15 cellular contexts compared by ENCODE assay signal in genomic region chr1:25731148-25731547, GRCh38.
DNase-seq lines count a peak whose midpoint lies in the region; ATAC-seq and TF ChIP-seq lines count a peak whose summit lies in the region.
"Had no signal": no experiment of that assay in that cellular context is flagged by ENCODE, and none has a peak within 500 bp of the region (broad histone marks: within the 10 kb centered on the region; RNA-seq: fewer than 3 reads in every experiment).

No MANE protein-coding gene starts in this region.

- no peak for DNase-seq in CD8-positive, alpha-beta memory T cell
- DNase-seq in SJCRH30 (no peak), neural progenitor cell (ENCODE audit: low spot score) (no peak)
- no peak for DNase-seq in activated naive CD8-positive, alpha-beta T cell treated with anti-CD3 and anti-CD28 coated beads, Interleukin-2, amount 50 U/mL, for 24 hours
- DNase-seq in effector CD4-positive, alpha-beta T cell: no peak
- DNase-seq: BE2C, EL, NCI-H1048, NCI-H146, NCI-H2081 treated with DMSO at 0.1 percent for 48 hours, NCI-H2227 treated with DMSO at 0.1 percent for 48 hours had no signal

- H3K4me1 Mint-ChIP-seq in CD8-positive, alpha-beta memory T cell: peaks cover 23 to 44% (median 26%) of the 10 kb centered on the region in 3 donors
- H3K4me1 Mint-ChIP-seq in activated naive CD8-positive, alpha-beta T cell treated with anti-CD3 and anti-CD28 coated beads, Interleukin-2, amount 50 U/mL, for 24 hours: peaks cover 25% of the 10 kb centered on the region
- H3K4me1 Mint-ChIP-seq in neural progenitor cell: peaks cover 42% of the 10 kb centered on the region

- no peak overlapping the region for H3K4me3 ChIP-seq in CD8-positive, alpha-beta memory T cell (ENCODE audit: low read length)
- H3K4me3 ChIP-seq in SJCRH30: no peak overlapping the region
- no peak overlapping the region for H3K4me3 ChIP-seq in neural progenitor cell
- H3K4me3 ChIP-seq: SJSA1 had no signal

- H3K9ac ChIP-seq in neural progenitor cell: no peak overlapping the region

- no peaks in the 10 kb centered on the region for H3K9me3 ChIP-seq in CD8-positive, alpha-beta memory T cell (ENCODE audit: low read length)
- H3K9me3 ChIP-seq in SJCRH30 (replicated peaks): no peaks in the 10 kb centered on the region
- no peaks in the 10 kb centered on the region for H3K9me3 ChIP-seq in neural progenitor cell (ENCODE audit: low read depth)
- H3K9me3 ChIP-seq: BE2C, SJSA1 had no signal

- H3K27ac ChIP-seq in CD8-positive, alpha-beta memory T cell (ENCODE audit: low read depth, low read length): no peak overlapping the region
- H3K27ac ChIP-seq in SJCRH30: peak overlapping the region; percentile 98
- H3K27ac ChIP-seq in neural progenitor cell: no peak overlapping the region
- H3K27ac ChIP-seq: RWPE1, SJSA1 had no signal

- H3K9me3 Mint-ChIP-seq in CD8-positive, alpha-beta memory T cell: no peaks in the 10 kb centered on the region
- no peaks in the 10 kb centered on the region for H3K9me3 Mint-ChIP-seq in activated naive CD8-positive, alpha-beta T cell treated with anti-CD3 and anti-CD28 coated beads, Interleukin-2, amount 50 U/mL, for 24 hours
- no peaks in the 10 kb centered on the region for H3K9me3 Mint-ChIP-seq in neural progenitor cell

- H3K27me3 Mint-ChIP-seq in CD8-positive, alpha-beta memory T cell: peaks cover 5% of the 10 kb centered on the region in 2 donors
- H3K27me3 Mint-ChIP-seq in activated naive CD8-positive, alpha-beta T cell treated with anti-CD3 and anti-CD28 coated beads, Interleukin-2, amount 50 U/mL, for 24 hours: peaks cover 41% of the 10 kb centered on the region
- H3K27me3 Mint-ChIP-seq in neural progenitor cell (ENCODE audit: insufficient read depth, low read depth): peaks cover 6% of the 10 kb centered on the region

- H3K27ac Mint-ChIP-seq in CD8-positive, alpha-beta memory T cell: peak overlapping the region in 1 of 8 donors; percentile 62
- H3K27ac Mint-ChIP-seq in activated naive CD8-positive, alpha-beta T cell treated with anti-CD3 and anti-CD28 coated beads, Interleukin-2, amount 50 U/mL, for 24 hours: peak overlapping the region; percentile 93
- peak overlapping the region; percentile 27 for H3K27ac Mint-ChIP-seq in neural progenitor cell

- H3K36me3 ChIP-seq in CD8-positive, alpha-beta memory T cell (ENCODE audit: insufficient read depth, low read length): no peaks in the 10 kb centered on the region
- H3K36me3 ChIP-seq in SJCRH30 (no peaks in the 10 kb centered on the region), neural progenitor cell (no peaks in the 10 kb centered on the region)
- H3K36me3 ChIP-seq: BE2C, SJSA1 had no signal

- peaks cover 50% of the 10 kb centered on the region for H3K4me1 ChIP-seq in CD8-positive, alpha-beta memory T cell (ENCODE audit: insufficient read depth, low read length)
- H3K4me1 ChIP-seq in SJCRH30 (peaks cover 88% of the 10 kb centered on the region), neural progenitor cell (peaks cover 16% of the 10 kb centered on the region)
- H3K4me1 ChIP-seq: SJSA1 had no signal

- H3F3A ChIP-seq in neural progenitor cell (ENCODE audit: low read depth): peaks cover 18% of the 10 kb centered on the region

- H3K36me3 Mint-ChIP-seq in CD8-positive, alpha-beta memory T cell: no peaks in the 10 kb centered on the region
- peaks cover 2% of the 10 kb centered on the region for H3K36me3 Mint-ChIP-seq in activated naive CD8-positive, alpha-beta T cell treated with anti-CD3 and anti-CD28 coated beads, Interleukin-2, amount 50 U/mL, for 24 hours (ENCODE audit: low read depth)
- H3K36me3 Mint-ChIP-seq in neural progenitor cell: no peaks in the 10 kb centered on the region

- POLR2A ChIA-PET in CD8-positive, alpha-beta memory T cell (lab: Charles Lee): no interaction called here

- no peak for TF ChIP-seq CTCF in neural progenitor cell (IDR thresholded peaks at IDR 0.05)

- H4K20me1 ChIP-seq in neural progenitor cell (ENCODE audit: low read depth): no peaks in the 10 kb centered on the region

- CTCF ChIA-PET in CD8-positive, alpha-beta memory T cell (lab: Charles Lee): interaction anchor here (1.6 kb wide), 1 partner anchor 65 kb away, joined by 3 read pairs; no protein-coding TSS in a partner anchor

- no peak overlapping the region for H3K4me2 ChIP-seq in neural progenitor cell

- ATAC-seq in activated naive CD8-positive, alpha-beta T cell treated with anti-CD3 and anti-CD28 coated beads, Interleukin-2, amount 50 U/mL, for 24 hours: no peak
- ATAC-seq in HG02981 (IDR thresholded peaks at IDR 0.05; ENCODE audit: unreplicated experiment) (no peak), GM18520 (IDR thresholded peaks at IDR 0.05; ENCODE audit: unreplicated experiment) (no peak)

- H2AFZ ChIP-seq in neural progenitor cell (replicated peaks): no peak overlapping the region

- H3K27me3 ChIP-seq in CD8-positive, alpha-beta memory T cell (ENCODE audit: insufficient read depth, low read length, poor library complexity, severe bottlenecking): no peaks in the 10 kb centered on the region
- H3K27me3 ChIP-seq in SJCRH30 (no peaks in the 10 kb centered on the region), neural progenitor cell (no peaks in the 10 kb centered on the region)
- H3K27me3 ChIP-seq: BE2C, SJSA1 had no signal

- H3K79me2 ChIP-seq in neural progenitor cell (ENCODE audit: low read depth): no peaks in the 10 kb centered on the region

- H3K4me3 Mint-ChIP-seq in CD8-positive, alpha-beta memory T cell: peak overlapping the region in 4 of 7 donors; percentile 12 to 51 (median 29)
- peak overlapping the region; percentile 64 for H3K4me3 Mint-ChIP-seq in activated naive CD8-positive, alpha-beta T cell treated with anti-CD3 and anti-CD28 coated beads, Interleukin-2, amount 50 U/mL, for 24 hours
- no peak overlapping the region for H3K4me3 Mint-ChIP-seq in neural progenitor cell
